Comparison of ENCODE assay signal across 8 cellular contexts in the genomic region with DNA sequence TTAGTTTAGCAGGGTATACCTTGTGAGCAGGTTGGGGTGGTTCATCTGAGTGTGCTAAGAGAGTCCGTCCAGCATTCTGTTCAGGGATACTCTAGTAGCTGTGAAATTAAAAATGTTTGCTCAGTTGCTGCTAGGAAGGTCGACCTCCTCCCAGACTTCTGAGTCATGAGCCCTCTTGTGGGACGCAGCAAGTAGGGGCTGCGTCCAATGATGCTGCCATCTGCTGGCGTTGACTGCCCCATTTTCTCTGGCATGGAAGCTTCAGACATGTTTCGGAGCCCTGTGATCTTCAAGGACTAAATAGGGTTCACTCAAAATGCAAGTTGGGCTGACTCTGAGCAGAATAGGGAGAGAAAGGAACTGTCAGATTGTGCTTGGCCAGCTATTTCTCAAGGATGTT.
DNase-seq lines count a peak whose midpoint lies in the region; ATAC-seq, FAIRE-seq and TF ChIP-seq lines count a peak whose summit lies in the region.

No MANE protein-coding gene starts in this region.

- TF ChIP-seq CTCF in AG09309 (IDR thresholded peaks at IDR 0.05; ENCODE audit: control insufficient read depth, insufficient read depth, low read depth, low read length, missing control alignments) (peak; percentile 77), ascending aorta (IDR thresholded peaks at IDR 0.05) (peak; percentile 11 to 43 (median 40)), kidney (IDR thresholded peaks at IDR 0.05; ENCODE audit: borderline replicate concordance, extremely low read depth, insufficient read depth) (peak; percentile 69)

- ATAC-seq in GM18502 (IDR thresholded peaks at IDR 0.05; ENCODE audit: poor library complexity, unreplicated experiment): peak; percentile 49
- no peak for ATAC-seq in HG03460 (IDR thresholded peaks at IDR 0.05; ENCODE audit: unreplicated experiment)

- no peak overlapping the region for H3K9ac ChIP-seq in kidney (ENCODE audit: low read length in 2 of 2)

- H3K36me3 ChIP-seq in ascending aorta (no peaks in the 10 kb centered on the region), kidney (ENCODE audit: control insufficient read depth in 1 of 2, insufficient read depth in 2 of 2, low read length in 2 of 2) (no peaks in the 10 kb centered on the region)

- no peak overlapping the region for H3K4me3 ChIP-seq in AG09309 (ENCODE audit: control insufficient read depth, low read depth, low read length)
- no peak overlapping the region for H3K4me3 ChIP-seq in ascending aorta
- no peak overlapping the region for H3K4me3 ChIP-seq in kidney (ENCODE audit: low read length in 2 of 2)

- DNase-seq in AG09309 (ENCODE audit: low read depth): peak; percentile 41
- peak; percentile 56 for DNase-seq in NCI-H748 (lab: John Stamatoyannopoulos, UW; ENCODE audit: unreplicated experiment)
- peak in 1 of 2 donors; percentile 67 for DNase-seq in ascending aorta (ENCODE audit: low spot score in 2 of 2)
- DNase-seq in kidney: peak; percentile 81
- DNase-seq in stimulated activated CD8-positive, alpha-beta memory T cell treated with anti-CD3 and anti-CD28 coated beads, Interleukin-15, amount 100 ng/mL, for 1 hour (ENCODE audit: low read depth): peak; percentile 4
- no peak for DNase-seq in NOMO-1 treated with dmso at 0.1 percent for 144 hours (lab: John Stamatoyannopoulos, UW; ENCODE audit: unreplicated experiment)

- no peaks in the 10 kb centered on the region for H3K27me3 ChIP-seq in ascending aorta

- no peak overlapping the region for H3K27ac ChIP-seq in ascending aorta
- H3K27ac ChIP-seq in kidney (ENCODE audit: low read depth in 2 of 2, low read length in 2 of 2): no peak overlapping the region

- no peak for FAIRE-seq in kidney (lab: Jason Lieb, UNC)

- intact Hi-C loops in ascending aorta (cut with DNase I): no loop called here
- intact Hi-C loops in kidney (cut with DNase I): no loop called here

- H3K9me3 ChIP-seq in ascending aorta (no peaks in the 10 kb centered on the region), kidney (ENCODE audit: control insufficient read depth in 1 of 2, low read length in 2 of 2) (no peaks in the 10 kb centered on the region)

- H3K4me1 ChIP-seq in ascending aorta (no peaks in the 10 kb centered on the region), kidney (ENCODE audit: control insufficient read depth in 1 of 2, insufficient read depth in 1 of 2, low read depth in 1 of 2, low read length in 2 of 2) (peaks cover 0 to 5% of the 10 kb centered on the region in 2 donors)
